ENCODE assay signal across 28 cellular contexts in the genomic region with DNA sequence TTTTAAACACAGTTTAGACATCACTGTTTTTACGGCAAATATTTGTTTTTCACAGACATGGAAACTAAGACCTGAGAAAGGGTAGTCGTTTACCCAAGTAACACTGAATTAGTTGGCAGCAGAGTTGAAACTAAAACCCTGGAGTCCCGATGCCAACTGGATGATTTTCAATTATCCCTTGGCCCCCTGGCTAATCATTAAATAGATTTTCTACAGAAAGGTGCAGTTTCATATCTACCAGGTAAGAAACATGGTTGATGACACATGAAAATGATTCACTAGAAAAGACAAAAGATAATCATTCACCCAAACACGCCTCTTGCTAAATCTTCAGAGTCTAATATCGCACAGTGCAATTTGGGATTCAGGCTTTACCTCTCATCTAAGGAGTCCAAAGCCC.
DNase-seq lines count a peak whose midpoint lies in the region; ATAC-seq, FAIRE-seq and TF ChIP-seq lines count a peak whose summit lies in the region.
"Had no signal": no experiment of that assay in that cellular context is flagged by ENCODE, and none has a peak within 500 bp of the region (broad histone marks: within the 10 kb centered on the region; RNA-seq: fewer than 3 reads in every experiment).

No MANE protein-coding gene starts in this region.

- H3K4me1 ChIP-seq in kidney (ENCODE audit: control insufficient read depth in 1 of 2, insufficient read depth in 1 of 2, low read depth in 1 of 2, low read length in 2 of 2), result peaks cover 4 to 6% of the 10 kb centered on the region in 2 donors
- H3K4me1 ChIP-seq: BLaER1 treated with 17β-estradiol and CSF1 and Interleukin-3, amounts not matched to agents 10 nM and 100 nM; prostate gland; testis; vagina had no signal

- no peaks in the 10 kb centered on the region for H3K9me3 ChIP-seq in kidney (ENCODE audit: control insufficient read depth in 1 of 2, low read length in 2 of 2)
- H3K9me3 ChIP-seq: BLaER1 treated with 17β-estradiol and CSF1 and Interleukin-3, amounts not matched to agents 10 nM and 100 nM; prostate gland; testis; vagina had no signal

- peak; percentile 98 for FAIRE-seq in RCC 7860 (lab: Jason Lieb, UNC)
- no peak for FAIRE-seq in kidney (lab: Jason Lieb, UNC)
- FAIRE-seq: D721Med, K562 had no signal

- no peak for TF ChIP-seq CTCF in kidney (IDR thresholded peaks at IDR 0.05; ENCODE audit: borderline replicate concordance, extremely low read depth, insufficient read depth)

- H3K9ac ChIP-seq in kidney (ENCODE audit: low read length in 2 of 2), result peak overlapping the region in 1 of 2 donors; percentile 49
- H3K9ac ChIP-seq: BLaER1 treated with 17β-estradiol and CSF1 and Interleukin-3, amounts not matched to agents 10 nM and 100 nM had no signal

- ATAC-seq in GM18508 (IDR thresholded peaks at IDR 0.05; ENCODE audit: insufficient read depth, unreplicated experiment), result peak; percentile 24
- peak; percentile 17 for ATAC-seq in HG02678 (IDR thresholded peaks at IDR 0.05; ENCODE audit: unreplicated experiment)
- no peak for ATAC-seq in activated naive CD8-positive, alpha-beta T cell treated with anti-CD3 and anti-CD28 coated beads, Interleukin-2, amount 50 U/mL, for 24 hours
- ATAC-seq in stimulated activated naive CD8-positive, alpha-beta T cell treated with anti-CD3 and anti-CD28 coated beads, Interleukin-15, Interleukin-2, amounts not matched to agents 100 U/mL and 50 U/mL, for 24 hours, result no peak
- no peak for ATAC-seq in activated naive CD4-positive, alpha-beta T cell treated with anti-CD3 and anti-CD28 coated beads, Interleukin-2, amount 50 U/mL, for 72 hours
- ATAC-seq: activated T-helper 17 cell treated with anti-CD3 and anti-CD28 coated beads, Interleukin-2, amount 50 U/mL, for 72 hours; K562; stimulated activated memory B cell treated with anti-CD40 and anti-IgM and Interleukin-4, amounts not matched to agents 10 μg/mL and 1 μg/mL and 100 μg/mL, for 72 hours had no signal

- no peaks in the 10 kb centered on the region for H3K36me3 Mint-ChIP-seq in activated naive CD8-positive, alpha-beta T cell treated with anti-CD3 and anti-CD28 coated beads, Interleukin-2, amount 50 U/mL, for 24 hours (ENCODE audit: low read depth)
- no peaks in the 10 kb centered on the region for H3K36me3 Mint-ChIP-seq in activated naive CD4-positive, alpha-beta T cell treated with anti-CD3 and anti-CD28 coated beads, Interleukin-2, amount 50 U/mL, for 72 hours
- H3K36me3 Mint-ChIP-seq: activated naive CD8-positive, alpha-beta T cell treated with anti-CD3 and anti-CD28 coated beads, Interleukin-2, amount 10 ng/mL, durations not matched to agents 7 days and 5 days; stimulated activated memory B cell treated with anti-CD40 and anti-IgM and Interleukin-4, amounts not matched to agents 10 μg/mL and 1 μg/mL and 100 μg/mL, for 72 hours had no signal

- no peaks in the 10 kb centered on the region for H3K36me3 ChIP-seq in kidney (ENCODE audit: control insufficient read depth in 1 of 2, insufficient read depth in 2 of 2, low read length in 2 of 2)
- H3K36me3 ChIP-seq: BLaER1 treated with 17β-estradiol and CSF1 and Interleukin-3, amounts not matched to agents 10 nM and 100 nM; prostate gland; vagina had no signal

- peak overlapping the region; percentile 89 to 92 for H3K27ac ChIP-seq in kidney (ENCODE audit: low read depth in 2 of 2, low read length in 2 of 2)
- H3K27ac ChIP-seq: BLaER1 treated with 17β-estradiol and CSF1 and Interleukin-3, amounts not matched to agents 10 nM and 100 nM; prostate gland; skin epidermis; testis; vagina had no signal

- intact Hi-C loops in kidney (cut with DNase I), result no loop called here

- peak overlapping the region; percentile 43 to 48 for H3K4me3 ChIP-seq in kidney (ENCODE audit: low read length in 2 of 2)
- H3K4me3 ChIP-seq: BLaER1 treated with 17β-estradiol and CSF1 and Interleukin-3, amounts not matched to agents 10 nM and 100 nM; K562; prostate gland; skin epidermis; testis; vagina had no signal

- no peaks in the 10 kb centered on the region for H3K27me3 Mint-ChIP-seq in activated naive CD8-positive, alpha-beta T cell treated with anti-CD3 and anti-CD28 coated beads, Interleukin-2, amount 50 U/mL, for 24 hours
- H3K27me3 Mint-ChIP-seq: activated B cell treated with CpG ODN at 0.5 μM for 24 hours; activated naive CD8-positive, alpha-beta T cell treated with anti-CD3 and anti-CD28 coated beads, Interleukin-2, amount 10 ng/mL, durations not matched to agents 7 days and 5 days; activated T-helper 17 cell treated with anti-CD3 and anti-CD28 coated beads, Interleukin-2, amount 50 U/mL, for 72 hours; stimulated activated memory B cell treated with anti-CD40 and anti-IgM and Interleukin-4, amounts not matched to agents 10 μg/mL and 1 μg/mL and 100 μg/mL, for 72 hours had no signal

- H3K4me3 Mint-ChIP-seq in activated naive CD8-positive, alpha-beta T cell treated with anti-CD3 and anti-CD28 coated beads, Interleukin-2, amount 50 U/mL, for 24 hours, result no peak overlapping the region
- H3K4me3 Mint-ChIP-seq: activated B cell treated with CpG ODN at 0.5 μM for 24 hours; activated naive CD8-positive, alpha-beta T cell treated with anti-CD3 and anti-CD28 coated beads, Interleukin-2, amount 10 ng/mL, durations not matched to agents 7 days and 5 days; activated T-helper 17 cell treated with anti-CD3 and anti-CD28 coated beads, Interleukin-2, amount 50 U/mL, for 72 hours; stimulated activated memory B cell treated with anti-CD40 and anti-IgM and Interleukin-4, amounts not matched to agents 10 μg/mL and 1 μg/mL and 100 μg/mL, for 72 hours; T-helper 2 cell treated with Interferon-gamma antibody and Interleukin-4, amounts not matched to agents 5 μg/mL and 100 μg/mL, for 36 hours had no signal

- no peak overlapping the region for H3K27ac Mint-ChIP-seq in activated naive CD8-positive, alpha-beta T cell treated with anti-CD3 and anti-CD28 coated beads, Interleukin-2, amount 50 U/mL, for 24 hours
- no peak overlapping the region for H3K27ac Mint-ChIP-seq in activated naive CD4-positive, alpha-beta T cell treated with anti-CD3 and anti-CD28 coated beads, Interleukin-2, amount 50 U/mL, for 72 hours
- H3K27ac Mint-ChIP-seq: activated B cell treated with CpG ODN at 0.5 μM for 24 hours; activated naive CD8-positive, alpha-beta T cell treated with anti-CD3 and anti-CD28 coated beads, Interleukin-2, amount 10 ng/mL, durations not matched to agents 7 days and 5 days; activated T-helper 17 cell treated with anti-CD3 and anti-CD28 coated beads, Interleukin-2, amount 50 U/mL, for 72 hours; stimulated activated memory B cell treated with anti-CD40 and anti-IgM and Interleukin-4, amounts not matched to agents 10 μg/mL and 1 μg/mL and 100 μg/mL, for 72 hours; T-helper 2 cell treated with Interferon-gamma antibody and Interleukin-4, amounts not matched to agents 5 μg/mL and 100 μg/mL, for 36 hours had no signal

- H3K4me1 Mint-ChIP-seq in activated naive CD8-positive, alpha-beta T cell treated with anti-CD3 and anti-CD28 coated beads, Interleukin-2, amount 50 U/mL, for 24 hours, result no peaks in the 10 kb centered on the region
- H3K4me1 Mint-ChIP-seq: activated B cell treated with CpG ODN at 0.5 μM for 24 hours; activated naive CD8-positive, alpha-beta T cell treated with anti-CD3 and anti-CD28 coated beads, Interleukin-2, amount 10 ng/mL, durations not matched to agents 7 days and 5 days; activated T-helper 17 cell treated with anti-CD3 and anti-CD28 coated beads, Interleukin-2, amount 50 U/mL, for 72 hours; stimulated activated memory B cell treated with anti-CD40 and anti-IgM and Interleukin-4, amounts not matched to agents 10 μg/mL and 1 μg/mL and 100 μg/mL, for 72 hours had no signal

- H3K9me3 Mint-ChIP-seq in activated naive CD8-positive, alpha-beta T cell treated with anti-CD3 and anti-CD28 coated beads, Interleukin-2, amount 50 U/mL, for 24 hours, result peaks cover 5% of the 10 kb centered on the region
- peaks cover 6 to 9% of the 10 kb centered on the region in 2 donors for H3K9me3 Mint-ChIP-seq in activated naive CD4-positive, alpha-beta T cell treated with anti-CD3 and anti-CD28 coated beads, Interleukin-2, amount 50 U/mL, for 72 hours
- H3K9me3 Mint-ChIP-seq: activated B cell treated with CpG ODN at 0.5 μM for 24 hours had no signal

- DNase-seq in RCC 7860 (ENCODE audit: low spot score) (peak; percentile 68), kidney (no peak), HUDEP-2 (lab: John Stamatoyannopoulos, UW; ENCODE audit: unreplicated experiment in 76 of 76) (no peak)
- no peak for DNase-seq in activated naive CD8-positive, alpha-beta T cell treated with anti-CD3 and anti-CD28 coated beads, Interleukin-2, amount 50 U/mL, for 24 hours
- no peak for DNase-seq in stimulated activated naive CD8-positive, alpha-beta T cell treated with anti-CD3 and anti-CD28 coated beads, Interleukin-15, Interleukin-2, amounts not matched to agents 100 U/mL and 50 U/mL, for 24 hours
- DNase-seq in activated naive CD4-positive, alpha-beta T cell treated with anti-CD3 and anti-CD28 coated beads, Interleukin-2, amount 50 U/mL, for 72 hours (ENCODE audit: low spot score in 2 of 2), result no peak
- DNase-seq: activated B cell treated with CpG ODN at 0.5 μM for 24 hours; activated CD4-positive, alpha-beta T cell treated with anti-CD3 and anti-CD28 coated beads, Interleukin-2, amount 50 U/mL, for 4 hours; activated CD8-positive, alpha-beta memory T cell treated with anti-CD3 and anti-CD28 coated beads, Interleukin-2, amount 50 U/mL, for 4 hours; activated naive CD8-positive, alpha-beta T cell treated with anti-CD3 and anti-CD28 coated beads, Interleukin-2, amount 10 ng/mL, durations not matched to agents 7 days and 5 days; effector CD4-positive, alpha-beta T cell; MM.1S; NCI-H146; NCI-H2171 treated with DMSO at 0.1 percent for 48 hours; NCI-H69; stimulated activated CD4-positive, alpha-beta T cell treated with anti-CD3 and anti-CD28 coated beads, Interleukin-2, amount 100 ng/mL, for 24 hours; testis had no signal

Comparison
In these comparisons a context has a peak if more than half of its experiments do, and no peak if none do; other contexts are left out.
1. ATAC-seq: peak in GM18508 (single experiment) and HG02678 (single experiment); none in activated naive CD8-positive, alpha-beta T cell treated with anti-CD3 and anti-CD28 coated beads, Interleukin-2, amount 50 U/mL, for 24 hours (single experiment), stimulated activated naive CD8-positive, alpha-beta T cell treated with anti-CD3 and anti-CD28 coated beads, Interleukin-15, Interleukin-2, amounts not matched to agents 100 U/mL and 50 U/mL, for 24 hours (single experiment) and activated naive CD4-positive, alpha-beta T cell treated with anti-CD3 and anti-CD28 coated beads, Interleukin-2, amount 50 U/mL, for 72 hours (0 of 2).